In the genomic region with DNA sequence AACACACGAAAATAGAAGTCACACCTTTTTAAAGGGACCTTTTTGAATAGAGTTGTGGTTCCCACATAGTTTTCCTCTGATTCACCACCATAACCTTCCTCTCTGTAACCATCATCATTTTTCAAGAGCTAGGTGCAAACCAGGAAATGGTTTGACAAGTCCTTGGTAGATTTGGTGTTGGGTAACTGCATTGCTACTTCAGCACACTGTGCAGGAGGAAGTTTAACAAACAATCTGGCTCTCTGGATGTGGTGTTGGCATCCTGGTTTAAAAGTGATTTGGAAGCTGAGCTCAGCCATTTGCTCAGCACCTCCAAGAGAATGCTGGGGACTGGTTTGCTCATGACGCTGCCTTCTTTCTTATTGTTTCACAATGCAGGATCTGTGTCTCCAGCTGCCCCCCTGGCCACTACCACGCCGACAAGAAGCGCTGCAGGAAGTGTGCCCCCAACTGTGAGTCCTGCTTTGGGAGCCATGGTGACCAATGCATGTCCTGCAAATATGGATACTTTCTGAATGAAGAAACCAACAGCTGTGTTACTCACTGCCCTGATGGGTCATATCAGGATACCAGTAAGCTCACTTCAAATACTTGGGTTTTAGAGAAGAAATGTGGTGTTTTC, we compare ENCODE assay signal across 9 cellular contexts.
A peak's percentile ranks its signal among the peaks of the same experiment; 100 is the strongest.
DNase-seq lines count a peak whose midpoint lies in the region; ATAC-seq and TF ChIP-seq lines count a peak whose summit lies in the region.
"Had no signal": no experiment of that assay in that cellular context is flagged by ENCODE, and none has a peak within 500 bp of the region (broad histone marks: within the 10 kb centered on the region; RNA-seq: fewer than 3 reads in every experiment).

No MANE protein-coding gene starts in this region.

- no peak overlapping the region for H2BK120ac ChIP-seq in neuronal stem cell (ENCODE audit: low read depth, low read length)

- H3K27ac ChIP-seq in GM23338 (ENCODE audit: low read depth): no peak overlapping the region
- H3K27ac ChIP-seq in neuronal stem cell (replicated peaks; ENCODE audit: low read length): no peak overlapping the region
- no peak overlapping the region for H3K27ac ChIP-seq in osteoblast (ENCODE audit: low read depth, low read length)

- no peak for TF ChIP-seq CTCF in GM23338 (conservative IDR thresholded peaks at IDR 0.05; ENCODE audit: low read depth in 2 of 2)
- no peak for TF ChIP-seq CTCF in osteoblast (IDR thresholded peaks at IDR 0.05; ENCODE audit: extremely low read depth, low read depth, low read length)

- H3K27ac Mint-ChIP-seq in GM23338: 0 out of 2 replicates have a peak overlapping the region, but pooled peaks have one; percentile 15
- H3K27ac Mint-ChIP-seq in effector memory CD8-positive, alpha-beta T cell: no peak overlapping the region

- no peak overlapping the region for H2BK12ac ChIP-seq in neuronal stem cell (ENCODE audit: low read length)

- H3K4me1 ChIP-seq in GM23338 (ENCODE audit: insufficient read depth): no peaks in the 10 kb centered on the region
- peaks cover 8 to 16% of the 10 kb centered on the region in 2 donors for H3K4me1 ChIP-seq in neuronal stem cell (ENCODE audit: control insufficient read depth in 2 of 2, insufficient read depth in 1 of 2, low read depth in 1 of 2, low read length in 2 of 2)
- no peaks in the 10 kb centered on the region for H3K4me1 ChIP-seq in osteoblast (ENCODE audit: insufficient read depth, low read length)

- H3K23ac ChIP-seq in neuronal stem cell (ENCODE audit: low read depth, low read length, poor library complexity): no peak overlapping the region

- no peak overlapping the region for H4K8ac ChIP-seq in neuronal stem cell (ENCODE audit: low read depth, low read length)

- H3K4me3 ChIP-seq in GM23338 (no peak overlapping the region), neuronal stem cell (ENCODE audit: low read length in 2 of 2) (no peak overlapping the region), osteoblast (ENCODE audit: insufficient read depth, low read length) (no peak overlapping the region)

- H2AFZ ChIP-seq in GM23338: no peak overlapping the region
- peak overlapping the region; percentile 89 for H2AFZ ChIP-seq in neuronal stem cell (ENCODE audit: low read length)
- H2AFZ ChIP-seq in osteoblast (ENCODE audit: low read length): no peak overlapping the region

- no peak overlapping the region for H3K14ac ChIP-seq in neuronal stem cell (ENCODE audit: low read length)

- H4K91ac ChIP-seq in neuronal stem cell (ENCODE audit: low read depth, low read length, poor library complexity): no peak overlapping the region

- no peak for DNase-seq in GM23338 (ENCODE audit: low spot score)
- DNase-seq in NCI-H460 (ENCODE audit: extremely low read depth, low read depth): peak; percentile 5
- DNase-seq in effector memory CD8-positive, alpha-beta T cell: no peak
- DNase-seq in neuronal stem cell (ENCODE audit: low spot score): no peak
- DNase-seq in amniotic stem cell (lab: John Stamatoyannopoulos, UW): no peak
- no peak for DNase-seq in stimulated activated CD4-positive, alpha-beta T cell treated with anti-CD3 and anti-CD28 coated beads, Interleukin-4, amount 100 ng/mL, for 24 hours
- no peak for DNase-seq in osteoblast (ENCODE audit: insufficient read length, low spot score, missing footprints)
- DNase-seq: activated gamma-delta T cell treated with Interleukin-2 at 50 U/mL for 16 hours had no signal

- H3K9me3 Mint-ChIP-seq in GM23338: no peaks in the 10 kb centered on the region
- H3K9me3 Mint-ChIP-seq in effector memory CD8-positive, alpha-beta T cell: no peaks in the 10 kb centered on the region

- H3K9ac ChIP-seq in neuronal stem cell (ENCODE audit: low read depth, low read length, poor library complexity): no peak overlapping the region

- H4K20me1 ChIP-seq in GM23338 (replicated peaks; ENCODE audit: insufficient read depth) (no peaks in the 10 kb centered on the region), osteoblast (ENCODE audit: insufficient read depth, low read length) (no peaks in the 10 kb centered on the region)

- H3K18ac ChIP-seq in neuronal stem cell (ENCODE audit: low read length): no peak overlapping the region

- H3K79me2 ChIP-seq in GM23338 (replicated peaks; ENCODE audit: insufficient read depth) (no peaks in the 10 kb centered on the region), osteoblast (ENCODE audit: insufficient read depth, low read length) (no peaks in the 10 kb centered on the region)

- H3K36me3 Mint-ChIP-seq in GM23338 (ENCODE audit: low read depth): peaks cover 7% of the 10 kb centered on the region
- H3K36me3 Mint-ChIP-seq in effector memory CD8-positive, alpha-beta T cell (ENCODE audit: insufficient read depth): no peaks in the 10 kb centered on the region

- ATAC-seq in GM23338 (no peak), HG02852 (IDR thresholded peaks at IDR 0.05; ENCODE audit: unreplicated experiment) (no peak)
- peak; percentile 27 for ATAC-seq in effector memory CD8-positive, alpha-beta T cell (replicated peaks)

- H3K4ac ChIP-seq in neuronal stem cell (ENCODE audit: low read length): no peak overlapping the region

- H3K27me3 Mint-ChIP-seq in GM23338 (ENCODE audit: insufficient read depth, low read depth, poor library complexity): no peaks in the 10 kb centered on the region
- H3K27me3 Mint-ChIP-seq in effector memory CD8-positive, alpha-beta T cell: no peaks in the 10 kb centered on the region

- WGBS in neuronal stem cell (ENCODE audit: extremely low coverage in 2 of 2, insufficient read length in 2 of 2, insufficient replicate concordance in 1 of 2), 2 donors: no CpG with 5 or more reads among the region's 5 CpGs

- H3K4me2 ChIP-seq in GM23338 (no peak overlapping the region), neuronal stem cell (ENCODE audit: insufficient read depth, low read length, poor library complexity, severe bottlenecking) (no peak overlapping the region), osteoblast (ENCODE audit: insufficient read depth, low read length) (no peak overlapping the region)

- H3K9me3 ChIP-seq in neuronal stem cell (replicated peaks in 1 of 2; ENCODE audit: control insufficient read depth in 2 of 2, insufficient read depth in 1 of 2, low read depth in 1 of 2, low read length in 2 of 2) (no peaks in the 10 kb centered on the region), osteoblast (ENCODE audit: low read depth, low read length) (no peaks in the 10 kb centered on the region)

- H3K4me1 Mint-ChIP-seq in GM23338: peaks cover 4% of the 10 kb centered on the region; the same call in 2 of the 3 replicates
- H3K4me1 Mint-ChIP-seq in effector memory CD8-positive, alpha-beta T cell (ENCODE audit: low read depth in 2 of 2): peaks cover 0 to 1% of the 10 kb centered on the region in 2 donors

- H3K4me3 Mint-ChIP-seq in GM23338: no peak overlapping the region
- no peak overlapping the region for H3K4me3 Mint-ChIP-seq in effector memory CD8-positive, alpha-beta T cell

- H3F3A ChIP-seq in GM23338 (replicated peaks; ENCODE audit: low read depth): no peaks in the 10 kb centered on the region

- no peak overlapping the region for H2BK15ac ChIP-seq in neuronal stem cell (ENCODE audit: low read length)

- H3K9me2 ChIP-seq in GM23338 (ENCODE audit: insufficient read depth): no peaks in the 10 kb centered on the region

- H3K27me3 ChIP-seq in GM23338 (ENCODE audit: insufficient read depth) (no peaks in the 10 kb centered on the region), neuronal stem cell (ENCODE audit: control insufficient read depth in 3 of 3, insufficient read depth in 3 of 3, low read depth in 1 of 3, low read length in 3 of 3) (no peaks in the 10 kb centered on the region), osteoblast (ENCODE audit: insufficient read depth, low read length) (no peaks in the 10 kb centered on the region)

- H3K79me1 ChIP-seq in neuronal stem cell (ENCODE audit: low read depth, low read length): no peaks in the 10 kb centered on the region

- H2AK5ac ChIP-seq in neuronal stem cell (ENCODE audit: low read depth, low read length): no peak overlapping the region

- H3K36me3 ChIP-seq in GM23338 (ENCODE audit: insufficient read depth) (peaks cover 11% of the 10 kb centered on the region; the same call in 1 of the 2 replicates), neuronal stem cell (replicated peaks in 1 of 2; ENCODE audit: control insufficient read depth in 2 of 2, insufficient read depth in 2 of 2, low read length in 2 of 2) (peaks cover 0 to 18% of the 10 kb centered on the region in 2 donors), osteoblast (ENCODE audit: insufficient read depth, low read length) (no peaks in the 10 kb centered on the region)

- H2BK5ac ChIP-seq in neuronal stem cell (ENCODE audit: low read length): no peak overlapping the region

TF ChIP-seq in GM23338, 12 proteins besides CTCF, POLR2A, EP300 and RAD21 (continues in another document):
- no peak for TF ChIP-seq EZH2phosphoT487 (IDR thresholded peaks at IDR 0.05; ENCODE audit: unreplicated experiment)
- no peak for TF ChIP-seq STAT1 (IDR thresholded peaks at IDR 0.05; ENCODE audit: unreplicated experiment)
- TF ChIP-seq CREB1 (CRISPR knock-in tag; IDR thresholded peaks at IDR 0.05; ENCODE audit: low read depth): no peak
- TF ChIP-seq NANOG (IDR thresholded peaks at IDR 0.05; ENCODE audit: borderline replicate concordance): no peak
- TF ChIP-seq POLR2AphosphoS5 (IDR thresholded peaks at IDR 0.05; ENCODE audit: low read depth): no peak
- no peak for TF ChIP-seq ZNF114 (CRISPR knock-in tag; IDR thresholded peaks at IDR 0.05)
- TF ChIP-seq, protein P1, sequence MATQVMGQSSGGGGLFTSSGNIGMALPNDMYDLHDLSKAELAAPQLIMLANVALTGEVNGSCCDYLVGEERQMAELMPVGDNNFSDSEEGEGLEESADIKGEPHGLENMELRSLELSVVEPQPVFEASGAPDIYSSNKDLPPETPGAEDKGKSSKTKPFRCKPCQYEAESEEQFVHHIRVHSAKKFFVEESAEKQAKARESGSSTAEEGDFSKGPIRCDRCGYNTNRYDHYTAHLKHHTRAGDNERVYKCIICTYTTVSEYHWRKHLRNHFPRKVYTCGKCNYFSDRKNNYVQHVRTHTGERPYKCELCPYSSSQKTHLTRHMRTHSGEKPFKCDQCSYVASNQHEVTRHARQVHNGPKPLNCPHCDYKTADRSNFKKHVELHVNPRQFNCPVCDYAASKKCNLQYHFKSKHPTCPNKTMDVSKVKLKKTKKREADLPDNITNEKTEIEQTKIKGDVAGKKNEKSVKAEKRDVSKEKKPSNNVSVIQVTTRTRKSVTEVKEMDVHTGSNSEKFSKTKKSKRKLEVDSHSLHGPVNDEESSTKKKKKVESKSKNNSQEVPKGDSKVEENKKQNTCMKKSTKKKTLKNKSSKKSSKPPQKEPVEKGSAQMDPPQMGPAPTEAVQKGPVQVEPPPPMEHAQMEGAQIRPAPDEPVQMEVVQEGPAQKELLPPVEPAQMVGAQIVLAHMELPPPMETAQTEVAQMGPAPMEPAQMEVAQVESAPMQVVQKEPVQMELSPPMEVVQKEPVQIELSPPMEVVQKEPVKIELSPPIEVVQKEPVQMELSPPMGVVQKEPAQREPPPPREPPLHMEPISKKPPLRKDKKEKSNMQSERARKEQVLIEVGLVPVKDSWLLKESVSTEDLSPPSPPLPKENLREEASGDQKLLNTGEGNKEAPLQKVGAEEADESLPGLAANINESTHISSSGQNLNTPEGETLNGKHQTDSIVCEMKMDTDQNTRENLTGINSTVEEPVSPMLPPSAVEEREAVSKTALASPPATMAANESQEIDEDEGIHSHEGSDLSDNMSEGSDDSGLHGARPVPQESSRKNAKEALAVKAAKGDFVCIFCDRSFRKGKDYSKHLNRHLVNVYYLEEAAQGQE (IDR thresholded peaks at IDR 0.05; ENCODE audit: unreplicated experiment): no peak
